ENCODE assay signal across 18 cellular contexts in the genomic region with DNA sequence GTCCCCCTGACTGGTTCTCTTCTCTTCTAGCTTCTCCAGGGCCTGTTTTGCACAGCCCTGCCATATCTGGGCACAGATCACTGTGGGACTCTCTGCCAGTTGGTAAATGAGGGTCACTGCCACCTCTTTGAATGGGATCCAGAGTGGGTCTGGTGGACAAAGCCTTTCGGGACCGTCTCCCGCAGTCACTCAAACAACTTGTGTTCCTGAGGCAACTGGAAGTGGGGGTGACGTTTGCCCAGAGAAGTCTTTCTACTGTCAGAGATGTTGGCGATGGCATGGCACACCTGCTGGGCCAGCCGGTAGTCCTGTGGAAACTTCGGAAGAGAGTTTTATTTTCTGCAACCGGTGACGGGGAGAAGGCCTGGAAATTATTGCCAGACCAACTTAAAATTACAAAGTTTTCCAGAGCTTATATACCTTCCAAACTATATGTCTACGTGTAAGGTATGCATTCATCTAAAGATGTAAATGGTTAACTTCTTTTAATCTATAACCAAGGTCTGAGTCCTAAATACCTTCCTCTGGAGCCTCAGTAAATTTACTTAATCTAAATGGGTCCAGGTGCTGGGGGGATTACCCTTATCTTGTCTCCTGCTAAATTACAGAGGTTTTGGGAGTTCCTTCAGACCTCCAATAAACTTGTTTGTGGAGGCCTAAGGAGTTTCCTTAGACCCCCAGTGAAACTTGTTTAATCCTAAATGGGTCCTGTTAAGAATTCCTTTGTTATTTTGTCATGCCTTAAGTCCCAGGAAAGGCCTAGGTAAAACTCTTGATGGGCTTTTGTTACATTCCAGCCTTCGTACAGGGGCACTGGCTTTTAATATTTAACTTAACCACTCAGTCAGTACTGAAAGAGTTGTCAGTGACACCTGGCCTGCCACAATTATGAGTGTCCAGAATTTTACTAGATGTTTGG.
DNase-seq lines count a peak whose midpoint lies in the region; ATAC-seq and TF ChIP-seq lines count a peak whose summit lies in the region.
"Had no signal": no experiment of that assay in that cellular context is flagged by ENCODE, and none has a peak within 500 bp of the region (broad histone marks: within the 10 kb centered on the region; RNA-seq: fewer than 3 reads in every experiment).

No MANE protein-coding gene starts in this region.

- H3K4me3 Mint-ChIP-seq in progenitor cell of endocrine pancreas (ENCODE audit: low read depth) = peak overlapping the region; percentile 11
- H3K4me3 Mint-ChIP-seq in CD4-positive, alpha-beta T cell = no peak overlapping the region
- H3K4me3 Mint-ChIP-seq: activated naive CD4-positive, alpha-beta T cell treated with anti-CD3 and anti-CD28 coated beads for 36 hours; activated T-cell treated with anti-CD3 and anti-CD28 coated beads, Interleukin-2, amount 50 U/mL, for 72 hours; natural killer cell treated with Interleukin-12 subunit alpha and Interleukin-12 subunit beta and Interleukin-15 and Interleukin-18, amount 100 ng/mL, for 72 hours; T-helper 17 cell had no signal

- H3K36me3 Mint-ChIP-seq in progenitor cell of endocrine pancreas (ENCODE audit: insufficient read depth) = peaks cover 20% of the 10 kb centered on the region
- H3K36me3 Mint-ChIP-seq in CD4-positive, alpha-beta T cell (ENCODE audit: low read depth) = no peaks in the 10 kb centered on the region
- H3K36me3 Mint-ChIP-seq: natural killer cell treated with Interleukin-12 subunit alpha and Interleukin-12 subunit beta and Interleukin-15 and Interleukin-18, amount 100 ng/mL, for 72 hours had no signal

- CTCF ChIA-PET in CD4-positive, alpha-beta T cell (lab: Charles Lee) = interaction anchor here (0.6 kb wide), 1 partner anchor 1373 kb away, joined by 3 read pairs; no protein-coding TSS in a partner anchor

- no peaks in the 10 kb centered on the region for H3K27me3 ChIP-seq in body of pancreas
- no peaks in the 10 kb centered on the region for H3K27me3 ChIP-seq in CD4-positive, alpha-beta T cell (ENCODE audit: control insufficient read depth, insufficient read depth, low read length)
- H3K27me3 ChIP-seq: heart left ventricle, vagina had no signal

- POLR2A ChIA-PET in CD4-positive, alpha-beta T cell (lab: Charles Lee) = no interaction called here

- no peaks in the 10 kb centered on the region for H3K27me3 Mint-ChIP-seq in progenitor cell of endocrine pancreas
- no peaks in the 10 kb centered on the region for H3K27me3 Mint-ChIP-seq in CD4-positive, alpha-beta T cell

- TF ChIP-seq CTCF in body of pancreas (IDR thresholded peaks at IDR 0.05) (no peak), progenitor cell of endocrine pancreas (IDR thresholded peaks at IDR 0.05; ENCODE audit: unreplicated experiment) (no peak)
- no peak for TF ChIP-seq CTCF in CD4-positive, alpha-beta T cell (IDR thresholded peaks at IDR 0.05)

- no peaks in the 10 kb centered on the region for H3K36me3 ChIP-seq in body of pancreas (replicated peaks in 1 of 2; ENCODE audit: insufficient read depth in 1 of 2, low read depth in 2 of 2)
- H3K36me3 ChIP-seq: heart left ventricle, vagina had no signal

- 70 to 77% methylated on average over 10 to 11 of the region's 11 CpGs for WGBS in body of pancreas, 2 donors

- intact Hi-C loops in body of pancreas (cut with DNase I) = no loop called here
- intact Hi-C loops in CD4-positive, alpha-beta T cell (cut with DNase I, micrococcal nuclease) = no loop called here

- peaks cover 49% of the 10 kb centered on the region for H3K4me1 Mint-ChIP-seq in progenitor cell of endocrine pancreas (ENCODE audit: low read depth)
- no peaks in the 10 kb centered on the region for H3K4me1 Mint-ChIP-seq in CD4-positive, alpha-beta T cell (ENCODE audit: low read depth)
- H3K4me1 Mint-ChIP-seq: T-helper 17 cell had no signal

- peaks cover 18% of the 10 kb centered on the region for H3K9me3 Mint-ChIP-seq in progenitor cell of endocrine pancreas (ENCODE audit: low read depth)
- H3K9me3 Mint-ChIP-seq in CD4-positive, alpha-beta T cell = no peaks in the 10 kb centered on the region
- H3K9me3 Mint-ChIP-seq: activated naive CD4-positive, alpha-beta T cell treated with anti-CD3 and anti-CD28 coated beads for 36 hours; activated T-cell treated with anti-CD3 and anti-CD28 coated beads, Interleukin-2, amount 50 U/mL, for 72 hours; natural killer cell treated with Interleukin-12 subunit alpha and Interleukin-12 subunit beta and Interleukin-15 and Interleukin-18, amount 100 ng/mL, for 72 hours had no signal

- H3K9me3 ChIP-seq in body of pancreas = no peaks in the 10 kb centered on the region
- no peaks in the 10 kb centered on the region for H3K9me3 ChIP-seq in CD4-positive, alpha-beta T cell (ENCODE audit: control insufficient read depth, low read length)
- H3K9me3 ChIP-seq: heart left ventricle, vagina had no signal

- TF ChIP-seq POLR2A in body of pancreas (IDR thresholded peaks at IDR 0.05) = no peak

- peak overlapping the region; percentile 97 for H3K27ac Mint-ChIP-seq in progenitor cell of endocrine pancreas
- no peak overlapping the region for H3K27ac Mint-ChIP-seq in CD4-positive, alpha-beta T cell
- H3K27ac Mint-ChIP-seq: activated naive CD4-positive, alpha-beta T cell treated with anti-CD3 and anti-CD28 coated beads for 36 hours; activated T-cell treated with anti-CD3 and anti-CD28 coated beads, Interleukin-2, amount 50 U/mL, for 72 hours; natural killer cell treated with Interleukin-12 subunit alpha and Interleukin-12 subunit beta and Interleukin-15 and Interleukin-18, amount 100 ng/mL, for 72 hours; T-helper 17 cell had no signal

- peak overlapping the region in 3 of 4 donors; percentile 50 to 64 (median 63) for H3K27ac ChIP-seq in body of pancreas
- H3K27ac ChIP-seq in CD4-positive, alpha-beta T cell (ENCODE audit: low read depth, low read length) = no peak overlapping the region
- H3K27ac ChIP-seq: heart left ventricle, vagina had no signal

- peaks cover 45% of the 10 kb centered on the region for H3K4me1 ChIP-seq in body of pancreas
- H3K4me1 ChIP-seq: vagina had no signal

- DNase-seq in body of pancreas (no peak), progenitor cell of endocrine pancreas (ENCODE audit: low spot score, unreplicated experiment) (no peak), DMS79 (lab: John Stamatoyannopoulos, UW) (no peak)
- DNase-seq in CD4-positive, alpha-beta T cell = no peak
- DNase-seq: activated CD4-positive, alpha-beta T cell treated with anti-CD3 and anti-CD28 coated beads for 4 hours; activated naive CD4-positive, alpha-beta T cell treated with anti-CD3 and anti-CD28 coated beads for 36 hours; activated T-cell treated with anti-CD3 and anti-CD28 coated beads, Interleukin-2, amount 50 U/mL, for 72 hours; amygdala; heart left ventricle; MM.1S; NCI-H524 treated with DMSO at 0.1 percent for 48 hours; T-helper 17 cell had no signal

- H3K4me3 ChIP-seq in body of pancreas = no peak overlapping the region
- H3K4me3 ChIP-seq: heart left ventricle, vagina had no signal

- peak; percentile 19 for ATAC-seq in GM18861 (IDR thresholded peaks at IDR 0.05; ENCODE audit: unreplicated experiment)
- peak; percentile 32 for ATAC-seq in HG02678 (IDR thresholded peaks at IDR 0.05; ENCODE audit: unreplicated experiment)
- no peak for ATAC-seq in body of pancreas
- ATAC-seq in HG02970 (IDR thresholded peaks at IDR 0.05; ENCODE audit: low FRiP score, unreplicated experiment) = no peak
- ATAC-seq in CD4-positive, alpha-beta T cell (ENCODE audit: poor library complexity) = no peak
- ATAC-seq: activated T-cell treated with anti-CD3 and anti-CD28 coated beads, Interleukin-2, amount 50 U/mL, for 72 hours; heart left ventricle; left lobe of liver; T-helper 17 cell had no signal

Comparison
In these comparisons a context has a peak if more than half of its experiments do, and no peak if none do; other contexts are left out.
1. ATAC-seq: peak in GM18861 (single experiment) and HG02678 (single experiment); none in body of pancreas (single experiment), HG02970 (single experiment) and CD4-positive, alpha-beta T cell (single experiment).